In genomic region chr4:7051905-7052304, GRCh38 we compare ENCODE assay signal across 14 cellular contexts. TPM values are rescaled to one million over a fixed set of nuclear protein-coding genes. Genes with fewer than 3 reads are reported as not detected.
DNase-seq lines count a peak whose midpoint lies in the region; ATAC-seq and TF ChIP-seq lines count a peak whose summit lies in the region.
"Had no signal": no experiment of that assay in that cellular context is flagged by ENCODE, and none has a peak within 500 bp of the region (broad histone marks: within the 10 kb centered on the region; RNA-seq: fewer than 3 reads in every experiment).

No MANE protein-coding gene starts in this region.

- no peak overlapping the region for H4K91ac ChIP-seq in neuronal stem cell (ENCODE audit: low read depth, low read length, poor library complexity)

- H3K4me1 ChIP-seq in left ventricle myocardium inferior (peaks cover 78% of the 10 kb centered on the region), adrenal gland (replicated peaks in 1 of 2) (peaks cover 29 to 46% of the 10 kb centered on the region in 2 donors), neuronal stem cell (ENCODE audit: control insufficient read depth in 2 of 2, insufficient read depth in 1 of 2, low read depth in 1 of 2, low read length in 2 of 2) (no peaks in the 10 kb centered on the region), aorta (ENCODE audit: control insufficient read depth in 1 of 2, insufficient read depth in 2 of 2, low read length in 2 of 2) (no peaks in the 10 kb centered on the region)

- TF ChIP-seq CTCF in left ventricle myocardium inferior (IDR thresholded peaks at IDR 0.05; ENCODE audit: borderline replicate concordance) (no peak), adrenal gland (IDR thresholded peaks at IDR 0.05) (no peak)

- no peak overlapping the region for H3K14ac ChIP-seq in neuronal stem cell (ENCODE audit: low read length)

- H3K79me1 ChIP-seq in neuronal stem cell (ENCODE audit: low read depth, low read length), result peaks cover 17% of the 10 kb centered on the region

- no peak overlapping the region for H3K4me2 ChIP-seq in neuronal stem cell (ENCODE audit: insufficient read depth, low read length, poor library complexity, severe bottlenecking)

- intact Hi-C loops in left ventricle myocardium inferior (cut with micrococcal nuclease), result loop anchor here (10.0 kb wide), 1 partner anchor 327 kb away; no protein-coding TSS in a partner anchor
- intact Hi-C loops in cardiac septum (cut with DNase I), result no loop called here
- intact Hi-C loops in adrenal gland (cut with DNase I), result no loop called here
- intact Hi-C loops in aorta (cut with DNase I), result no loop called here

- no peak overlapping the region for H2BK12ac ChIP-seq in neuronal stem cell (ENCODE audit: low read length)

- no peak overlapping the region for H2BK15ac ChIP-seq in neuronal stem cell (ENCODE audit: low read length)

- H2BK120ac ChIP-seq in neuronal stem cell (ENCODE audit: low read depth, low read length), result no peak overlapping the region

- H2AK5ac ChIP-seq in neuronal stem cell (ENCODE audit: low read depth, low read length), result no peak overlapping the region

- DNase-seq in left ventricle myocardium inferior (no peak), cardiac septum (ENCODE audit: low spot score) (no peak), adrenal gland (peak; percentile 63 to 89 (median 85)), neuronal stem cell (ENCODE audit: low spot score) (no peak), aorta (peak; percentile 32 to 71), islet precursor cell (no peak), mucosa of gallbladder (ENCODE audit: low spot score) (no peak)
- DNase-seq in stimulated activated CD4-positive, alpha-beta T cell treated with anti-CD3 and anti-CD28 coated beads, Interleukin-4, amount 100 ng/mL, for 4 hours, result no peak
- DNase-seq: 8988T; CD4-positive, alpha-beta memory T cell; DMS79; H7 had no signal

- no peak overlapping the region for H4K8ac ChIP-seq in neuronal stem cell (ENCODE audit: low read depth, low read length)

- H2BK5ac ChIP-seq in neuronal stem cell (ENCODE audit: low read length), result no peak overlapping the region

- H3K27me3 ChIP-seq in left ventricle myocardium inferior (ENCODE audit: low read depth), result no peaks in the 10 kb centered on the region
- H3K27me3 ChIP-seq in adrenal gland, result no peaks in the 10 kb centered on the region
- H3K27me3 ChIP-seq in neuronal stem cell (ENCODE audit: control insufficient read depth in 3 of 3, insufficient read depth in 3 of 3, low read depth in 1 of 3, low read length in 3 of 3), result no peaks in the 10 kb centered on the region
- no peaks in the 10 kb centered on the region for H3K27me3 ChIP-seq in aorta (ENCODE audit: control insufficient read depth in 1 of 2, insufficient read depth in 2 of 2, low read length in 1 of 2)

- H3K36me3 ChIP-seq in left ventricle myocardium inferior (peaks cover 35% of the 10 kb centered on the region), adrenal gland (replicated peaks in 1 of 2) (peaks cover 0 to 24% of the 10 kb centered on the region in 2 donors), neuronal stem cell (replicated peaks in 1 of 2; ENCODE audit: control insufficient read depth in 2 of 2, insufficient read depth in 2 of 2, low read length in 2 of 2) (peaks cover 15 to 49% of the 10 kb centered on the region in 2 donors), aorta (ENCODE audit: control insufficient read depth in 1 of 2, insufficient read depth in 2 of 2, low read length in 1 of 2) (peaks cover 0 to 2% of the 10 kb centered on the region in 2 donors)

- ATAC-seq in aorta (ENCODE audit: low FRiP score), result no peak
- ATAC-seq: GM12878 had no signal

- H3K23ac ChIP-seq in neuronal stem cell (ENCODE audit: low read depth, low read length, poor library complexity), result peak overlapping the region; percentile 22

- H3K4me3 ChIP-seq in left ventricle myocardium inferior, result no peak overlapping the region
- no peak overlapping the region for H3K4me3 ChIP-seq in adrenal gland
- peak overlapping the region in 1 of 2 donors; percentile 45 for H3K4me3 ChIP-seq in neuronal stem cell (ENCODE audit: low read length in 2 of 2)
- no peak overlapping the region for H3K4me3 ChIP-seq in aorta (ENCODE audit: low read length in 2 of 2)
- H3K4me3 ChIP-seq: GM12878 had no signal

- no peak overlapping the region for H2AFZ ChIP-seq in neuronal stem cell (ENCODE audit: low read length)

- no peak overlapping the region for H3K9ac ChIP-seq in neuronal stem cell (ENCODE audit: low read depth, low read length, poor library complexity)

- 44 to 54% (median 51%) methylated on average over 12 to 14 of the region's 14 CpGs; no CpG with 5 or more reads in 1 of the 4 donors for WGBS in adrenal gland, 4 donors
- no CpG with 5 or more reads among the region's 14 CpGs for WGBS in neuronal stem cell (ENCODE audit: extremely low coverage in 2 of 2, insufficient read length in 2 of 2, insufficient replicate concordance in 1 of 2), 2 donors
- 89 to 90% methylated on average over 14 of the region's 14 CpGs for WGBS in aorta, 2 donors

- no peak for TF ChIP-seq POLR2A in adrenal gland (IDR thresholded peaks at IDR 0.05)

- no peaks in the 10 kb centered on the region for H3K9me3 ChIP-seq in left ventricle myocardium inferior (replicated peaks)
- no peaks in the 10 kb centered on the region for H3K9me3 ChIP-seq in adrenal gland (replicated peaks in 1 of 3)
- H3K9me3 ChIP-seq in neuronal stem cell (replicated peaks in 1 of 2; ENCODE audit: control insufficient read depth in 2 of 2, insufficient read depth in 1 of 2, low read depth in 1 of 2, low read length in 2 of 2), result peaks cover 0 to 4% of the 10 kb centered on the region in 2 donors
- no peaks in the 10 kb centered on the region for H3K9me3 ChIP-seq in aorta (ENCODE audit: control insufficient read depth, low read length)

- H3K4ac ChIP-seq in neuronal stem cell (ENCODE audit: low read length), result no peak overlapping the region

- H3K27ac ChIP-seq in left ventricle myocardium inferior (replicated peaks) (peak overlapping the region; percentile 49), adrenal gland (peak overlapping the region; percentile 42 to 82 (median 76)), neuronal stem cell (replicated peaks; ENCODE audit: low read length) (no peak overlapping the region), aorta (ENCODE audit: low read depth in 1 of 2, low read length in 2 of 2) (no peak overlapping the region)
- H3K27ac ChIP-seq: C4-2B had no signal

- H3K18ac ChIP-seq in neuronal stem cell (ENCODE audit: low read length), result no peak overlapping the region

RNA-seq across cellular contexts. Expression of gene TADA2B, which starts 8.7 kb away (rescaled TPM):
- total RNA-seq in left ventricle myocardium inferior (33.7 TPM), cardiac septum (25.6 TPM), adrenal gland (10 to 100 TPM; 28.9 to 60.8 (median 33.2) TPM), aorta (10 to 100 TPM; 18.1 to 19.2 TPM), mucosa of gallbladder (23.9 TPM)
- polyA plus RNA-seq in adrenal gland (10 to 100 TPM; 13.3 to 26.6 (median 14.9) TPM), aorta (1 to 10 TPM; 6.5 to 8.4 TPM)
- 9.9 TPM for polyA plus RNA-seq in neuronal stem cell (2013, experiment 1 of 2)
- 9.9 TPM for polyA plus RNA-seq in neuronal stem cell (2013, experiment 2 of 2)

RNA-seq across cellular contexts. Expression of gene GRPEL1, which starts 16.0 kb away (rescaled TPM):
- total RNA-seq in left ventricle myocardium inferior, result 58.2 TPM
- 43.5 TPM for total RNA-seq in cardiac septum
- 100 to 1,000 TPM in 2 of 8 donors, 10 to 100 TPM in 6; 43.7 to 249 (median 74.8) TPM for total RNA-seq in adrenal gland
- polyA plus RNA-seq in adrenal gland, result 100 to 1,000 TPM in 1 of 3 donors, 10 to 100 TPM in 2; 35.8 to 439 (median 77.0) TPM
- 10.3 TPM for polyA plus RNA-seq in neuronal stem cell (2013, experiment 1 of 2)
- 9.4 TPM for polyA plus RNA-seq in neuronal stem cell (2013, experiment 2 of 2)
- 10 to 100 TPM; 16.1 to 22.0 TPM for total RNA-seq in aorta
- 10 to 100 TPM; 11.1 to 21.2 TPM for polyA plus RNA-seq in aorta
- 27.5 TPM for total RNA-seq in mucosa of gallbladder

Comparison
In these comparisons a context has a peak if more than half of its experiments do, and no peak if none do; other contexts are left out.
1. DNase-seq: peak in adrenal gland (7 of 7) and aorta (2 of 2); none in left ventricle myocardium inferior (single experiment), cardiac septum (single experiment), neuronal stem cell (single experiment), islet precursor cell (single experiment), stimulated activated CD4-positive, alpha-beta T cell treated with anti-CD3 and anti-CD28 coated beads, Interleukin-4, amount 100 ng/mL, for 4 hours (0 of 2) and mucosa of gallbladder (single experiment).
2. H3K27ac ChIP-seq: peak in left ventricle myocardium inferior (single experiment) and adrenal gland (5 of 5); none in neuronal stem cell (single experiment) and aorta (0 of 2).